In genomic region chr1:41920658-41921057, GRCh38 we compare ENCODE assay signal across 1 cellular context.
TF ChIP-seq lines count a peak whose summit lies in the region.

No MANE protein-coding gene starts in this region.

TF ChIP-seq in K562, 482 proteins besides CTCF, POLR2A, EP300 and RAD21 (continued from another document):
- TF ChIP-seq PRDM10 (IDR thresholded peaks at IDR 0.05; ENCODE audit: partially characterized antibody) (peak; percentile 21), ATF3 (IDR thresholded peaks at IDR 0.05) (0 out of 2 replicates have a peak, but pooled peaks have one; percentile 28), ATF3 (CRISPR knock-in tag; conservative IDR thresholded peaks at IDR 0.05) (no peak)
